24 cellular contexts compared by ENCODE assay signal in the genomic region with DNA sequence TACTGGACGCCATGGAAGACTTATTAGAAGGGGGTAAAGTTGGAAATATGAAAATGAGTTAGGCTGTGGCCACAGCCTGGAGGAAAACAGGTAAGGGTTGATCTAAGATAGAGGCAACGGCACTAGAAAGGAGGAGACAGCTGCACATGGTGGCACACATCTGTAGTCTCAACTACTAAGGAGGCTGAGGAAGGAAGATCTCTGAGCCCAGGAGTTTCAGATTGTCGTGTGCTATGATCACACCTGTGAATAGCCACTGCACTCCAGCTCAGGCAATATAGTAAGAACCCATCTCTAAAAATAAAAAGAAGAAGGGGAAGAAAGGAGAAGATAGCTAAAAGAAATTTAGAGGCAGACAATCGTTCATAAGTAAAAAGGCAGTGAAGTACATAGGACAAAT.
"Had no signal": no experiment of that assay in that cellular context is flagged by ENCODE, and none has a peak within 500 bp of the region (broad histone marks: within the 10 kb centered on the region; RNA-seq: fewer than 3 reads in every experiment).

No MANE protein-coding gene starts in this region.

- H3K4me1 ChIP-seq: colonic mucosa, esophagus squamous epithelium, gastrocnemius medialis, heart right ventricle, left lung, lower lobe of right lung had no signal

- H3K4me3 ChIP-seq: colonic mucosa, esophagus squamous epithelium, gastrocnemius medialis, heart right ventricle, left lung, lower lobe of right lung, mucosa of descending colon had no signal

- H3K36me3 Mint-ChIP-seq: mesothelial cell of epicardium had no signal

- H3K36me3 ChIP-seq: colonic mucosa, esophagus squamous epithelium, gastrocnemius medialis, heart right ventricle, left lung, lower lobe of right lung had no signal

- H3K27ac Mint-ChIP-seq: dendritic cell treated with granulocyte-macrophage colony-stimulating factor and Interleukin-4, amounts not matched to agents 40 ng/mL and 50 ng/mL, for 4 days; effector memory CD8-positive, alpha-beta T cell; endodermal cell; mesothelial cell of epicardium had no signal

- H3K9me3 Mint-ChIP-seq: dendritic cell treated with granulocyte-macrophage colony-stimulating factor and Interleukin-4, amounts not matched to agents 40 ng/mL and 50 ng/mL, for 4 days; effector memory CD8-positive, alpha-beta T cell; endodermal cell; mesothelial cell of epicardium had no signal

- ATAC-seq: effector memory CD8-positive, alpha-beta T cell; esophagus mucosa; gastrocnemius medialis; heart right ventricle; left cardiac atrium; left lung; left ventricle myocardium superior; lower lobe of right lung; mucosa of descending colon had no signal

- H3K27me3 ChIP-seq: colonic mucosa, esophagus squamous epithelium, gastrocnemius medialis, heart right ventricle, left lung had no signal

- H3K4me3 Mint-ChIP-seq: dendritic cell treated with granulocyte-macrophage colony-stimulating factor and Interleukin-4, amounts not matched to agents 40 ng/mL and 50 ng/mL, for 4 days; effector memory CD8-positive, alpha-beta T cell; endodermal cell; mesothelial cell of epicardium had no signal

- H3K9me3 ChIP-seq: colonic mucosa, esophagus squamous epithelium, gastrocnemius medialis, heart right ventricle, left lung, lower lobe of right lung, mucosa of descending colon had no signal

- DNase-seq: colonic mucosa; cortex of kidney; effector CD8-positive, alpha-beta T cell; effector memory CD8-positive, alpha-beta T cell; endodermal cell; erythroblast; esophagus squamous epithelium; foreskin fibroblast; foreskin melanocyte; gastrocnemius medialis; glutamatergic neuron; head of caudate nucleus; heart right ventricle; hippocampal formation; left cardiac atrium; left lung; left ventricle myocardium superior; lower lobe of right lung; mesenchymal stem cell; mucosa of descending colon had no signal

- H3K4me1 Mint-ChIP-seq: endodermal cell had no signal

- H3K27me3 Mint-ChIP-seq: dendritic cell treated with granulocyte-macrophage colony-stimulating factor and Interleukin-4, amounts not matched to agents 40 ng/mL and 50 ng/mL, for 4 days; effector memory CD8-positive, alpha-beta T cell had no signal

- H3K27ac ChIP-seq: colonic mucosa, epithelial cell of prostate, esophagus squamous epithelium, gastrocnemius medialis, heart right ventricle, left lung, lower lobe of right lung had no signal
